ENCODE assay signal across 9 cellular contexts in genomic region chr11:111918390-111919256, GRCh38. TPM values are rescaled to one million over a fixed set of nuclear protein-coding genes. Genes with fewer than 3 reads are reported as not detected.
DNase-seq lines count a peak whose midpoint lies in the region; TF ChIP-seq lines count a peak whose summit lies in the region.
"Had no signal": no experiment of that assay in that cellular context is flagged by ENCODE, and none has a peak within 500 bp of the region (broad histone marks: within the 10 kb centered on the region; RNA-seq: fewer than 3 reads in every experiment).

Gene C11orf52 (plus strand): TSS chr11:111918913. CDS start chr11:111918973, 60 bp downstream.

- H3K36me3 ChIP-seq in endodermal cell (ENCODE audit: control insufficient read depth, insufficient read depth, low read length) (no peaks in the 10 kb centered on the region), mucosa of rectum (ENCODE audit: control insufficient read depth in 2 of 2, insufficient read depth in 2 of 2, low read length in 2 of 2) (no peaks in the 10 kb centered on the region)
- H3K36me3 ChIP-seq: SJSA1 had no signal

- peak within 1 kb of the TSS; percentile 53 for H3K4me3 Mint-ChIP-seq in endodermal cell

- DNase-seq in DMS53 treated with DMSO at 0.1 percent for 48 hours (lab: John Stamatoyannopoulos, UW; ENCODE audit: unreplicated experiment) (peak; percentile 98), NCI-H2081 treated with DMSO at 0.1 percent for 48 hours (lab: John Stamatoyannopoulos, UW) (peak; percentile 90), endodermal cell (peak; percentile 92), coronary artery (ENCODE audit: low spot score) (no peak), anterior cingulate cortex (lab: John Stamatoyannopoulos, UW) (no peak), NK-92 (lab: John Stamatoyannopoulos, UW; ENCODE audit: unreplicated experiment) (no peak)
- no peak for DNase-seq in activated CD8-positive, alpha-beta memory T cell treated with anti-CD3 and anti-CD28 coated beads for 24 hours

- H3K9me3 ChIP-seq in endodermal cell (ENCODE audit: control insufficient read depth, low read length) (no peaks in the 10 kb centered on the region), mucosa of rectum (ENCODE audit: control insufficient read depth in 2 of 2, low read length in 2 of 2) (no peaks in the 10 kb centered on the region)
- H3K9me3 ChIP-seq: SJSA1 had no signal

- H3K4me3 ChIP-seq in endodermal cell (ENCODE audit: low read length) (no peak within 1 kb of the TSS), mucosa of rectum (ENCODE audit: low read length in 2 of 2) (peak within 1 kb of the TSS; percentile 74 to 78), coronary artery (no peak within 1 kb of the TSS)
- H3K4me3 ChIP-seq: SJSA1 had no signal

- H3K27me3 ChIP-seq in endodermal cell (ENCODE audit: control insufficient read depth, insufficient read depth, low read length, poor library complexity, severe bottlenecking) = no peaks in the 10 kb centered on the region
- H3K27me3 ChIP-seq in mucosa of rectum (ENCODE audit: control insufficient read depth in 2 of 2, insufficient read depth in 2 of 2, low read length in 2 of 2) = no peaks in the 10 kb centered on the region
- H3K27me3 ChIP-seq: SJSA1 had no signal

- peak within 1 kb of the TSS; percentile 89 for H3K27ac Mint-ChIP-seq in endodermal cell

- peaks cover 4% of the 10 kb centered on the region for H3K27me3 Mint-ChIP-seq in endodermal cell (ENCODE audit: insufficient read depth)

- no peaks in the 10 kb centered on the region for H3K9me3 Mint-ChIP-seq in endodermal cell

- H3K27ac ChIP-seq in endodermal cell (ENCODE audit: low read depth, low read length) (no peak within 1 kb of the TSS), mucosa of rectum (ENCODE audit: low read depth in 2 of 2, low read length in 2 of 2) (peak within 1 kb of the TSS; percentile 88 to 95), coronary artery (peak within 1 kb of the TSS in 1 of 2 donors; percentile 44)
- H3K27ac ChIP-seq: SJSA1 had no signal

- H3K4me1 Mint-ChIP-seq in endodermal cell = peaks cover 18% of the 10 kb centered on the region

- no peaks in the 10 kb centered on the region for H3K36me3 Mint-ChIP-seq in endodermal cell (ENCODE audit: low read depth)

- TF ChIP-seq CTCF in endodermal cell (conservative IDR thresholded peaks at IDR 0.05) = peak; percentile 57
- no peak for TF ChIP-seq CTCF in coronary artery (IDR thresholded peaks at IDR 0.05)

- H3K9ac ChIP-seq in endodermal cell (ENCODE audit: extremely low read depth, low read length, poor library complexity, severe bottlenecking) (no peak within 1 kb of the TSS), mucosa of rectum (ENCODE audit: low read depth in 1 of 2, low read length in 2 of 2) (peak within 1 kb of the TSS; percentile 61 to 65)

- H3K4me1 ChIP-seq in endodermal cell (ENCODE audit: control insufficient read depth, insufficient read depth, low read length) = no peaks in the 10 kb centered on the region
- peaks cover 4 to 22% of the 10 kb centered on the region in 2 donors for H3K4me1 ChIP-seq in mucosa of rectum (ENCODE audit: control insufficient read depth in 2 of 2, insufficient read depth in 2 of 2, low read length in 2 of 2)

- 63 to 68% methylated on average over 16 to 19 of the region's 19 CpGs for WGBS in endodermal cell (ENCODE audit: insufficient coverage in 1 of 2, insufficient read length in 1 of 2), 2 experiments

RNA-seq across cellular contexts. Expression of gene C11orf52, which starts in this region (rescaled TPM):
- 1 to 10 TPM; 2.6 to 3.8 TPM for total RNA-seq in endodermal cell
- polyA plus RNA-seq in endodermal cell (2013, experiment 1 of 2) = 0.28 TPM
- polyA plus RNA-seq in endodermal cell (2013, experiment 2 of 2) = 0.66 TPM
- total RNA-seq: SJSA1 had no signal

Comparison
In these comparisons a context has a peak if more than half of its experiments do, and no peak if none do; other contexts are left out.
1. DNase-seq: peak in DMS53 treated with DMSO at 0.1 percent for 48 hours (single experiment), NCI-H2081 treated with DMSO at 0.1 percent for 48 hours (single experiment) and endodermal cell (single experiment); none in coronary artery (single experiment), activated CD8-positive, alpha-beta memory T cell treated with anti-CD3 and anti-CD28 coated beads for 24 hours (single experiment), anterior cingulate cortex (0 of 58) and NK-92 (single experiment).
2. H3K4me3 ChIP-seq: peak in mucosa of rectum (2 of 2); none in endodermal cell (single experiment) and coronary artery (single experiment).